Comparison of ENCODE assay signal across 8 cellular contexts in genomic region chr1:151611832-151612505, GRCh38. TPM values are rescaled to one million over a fixed set of nuclear protein-coding genes. Genes with fewer than 3 reads are reported as not detected.
DNase-seq lines count a peak whose midpoint lies in the region; ATAC-seq, FAIRE-seq and TF ChIP-seq lines count a peak whose summit lies in the region.

SNX27 (plus strand) TSS chr1:151612050; CDS start chr1:151612202, 152 bp downstream.

- H3K27me3 ChIP-seq in parathyroid adenoma (ENCODE audit: control insufficient read depth, insufficient read depth, low read length) (no peaks in the 10 kb centered on the region), tibial artery (peaks cover 0 to 4% of the 10 kb centered on the region in 2 donors)

- peak within 1 kb of the TSS; percentile 89 for H2AFZ ChIP-seq in parathyroid adenoma

- ATAC-seq in HG02798 (IDR thresholded peaks at IDR 0.05; ENCODE audit: poor library complexity, unreplicated experiment) (peak; percentile 94), Right ventricle myocardium inferior (peak; percentile 97)

- H3K27ac ChIP-seq in parathyroid adenoma = peak within 1 kb of the TSS; percentile 85
- peak within 1 kb of the TSS; percentile 97 to 98 for H3K27ac ChIP-seq in tibial artery

- TF ChIP-seq CTCF in parathyroid adenoma (IDR thresholded peaks at IDR 0.05) (no peak), tibial artery (IDR thresholded peaks at IDR 0.05) (no peak)

- H3K4me1 ChIP-seq in parathyroid adenoma (peaks cover 5% of the 10 kb centered on the region), tibial artery (peaks cover 0 to 40% (median 7%) of the 10 kb centered on the region in 4 donors)

- DNase-seq in GM12891 (ENCODE audit: insufficient read length, low spot score) (peak; percentile 91), NCI-H1436 (lab: John Stamatoyannopoulos, UW) (peak; percentile 88), SW480 (ENCODE audit: low spot score) (peak; percentile 90), Right ventricle myocardium inferior (ENCODE audit: missing footprints) (peak; percentile 95), tibial artery (peak; percentile 95 to 96)
- peak; percentile 81 for DNase-seq in activated naive CD8-positive, alpha-beta T cell treated with anti-CD3 and anti-CD28 coated beads, Interleukin-2, amount 50 U/mL, for 16 hours (ENCODE audit: low read depth, low spot score)

- H3K36me3 ChIP-seq in parathyroid adenoma (ENCODE audit: control insufficient read depth, insufficient read depth, low read length) (no peaks in the 10 kb centered on the region), tibial artery (peaks cover 0 to 6% (median 0%) of the 10 kb centered on the region in 3 donors)

- no peaks in the 10 kb centered on the region for H3K79me2 ChIP-seq in parathyroid adenoma

- peak within 1 kb of the TSS; percentile 94 for H3K4me3 ChIP-seq in parathyroid adenoma (ENCODE audit: low read depth, low read length)
- H3K4me3 ChIP-seq in tibial artery = peak within 1 kb of the TSS; percentile 99

- H3K4me2 ChIP-seq in parathyroid adenoma (ENCODE audit: low read length) = peak within 1 kb of the TSS; percentile 83

- intact Hi-C loops in Right ventricle myocardium inferior (cut with DNase I) = no loop called here
- intact Hi-C loops in tibial artery (cut with DNase I; ENCODE audit: low total_unique reads) = loop anchor here (5.0 kb wide), 1 partner anchor 155 kb away; the partner anchor contains the start of gene POGZ

- H3K9me3 ChIP-seq in parathyroid adenoma (ENCODE audit: control insufficient read depth, low read length) (no peaks in the 10 kb centered on the region), tibial artery (no peaks in the 10 kb centered on the region)

- peak within 1 kb of the TSS; percentile 76 for H3K9ac ChIP-seq in parathyroid adenoma

- peak; percentile 90 for FAIRE-seq in GM12891 (lab: Jason Lieb, UNC)

- TF ChIP-seq POLR2A in GM12891 (IDR thresholded peaks at IDR 0.05; ENCODE audit: low read depth, low read length) = no peak

TF ChIP-seq in GM12891, 5 proteins besides CTCF, POLR2A, EP300 and RAD21:
- TF ChIP-seq PAX5 (IDR thresholded peaks at IDR 0.05; ENCODE audit: insufficient read depth, low read length, severe bottlenecking) (no peak), TAF1 (IDR thresholded peaks at IDR 0.05; ENCODE audit: low read depth, low read length) (no peak), POU2F2 (IDR thresholded peaks at IDR 0.05; ENCODE audit: low read depth, low read length) (no peak), POLR2AphosphoS5 (IDR thresholded peaks at IDR 0.05; ENCODE audit: low read depth, low read length) (no peak), SPI1 (IDR thresholded peaks at IDR 0.05; ENCODE audit: low read depth, low read length) (no peak)
TF ChIP-seq in GM12891: peak in this region for 0.

RNA-seq across cellular contexts. Expression of gene SNX27, which starts in this region (rescaled TPM):
- polyA plus RNA-seq in GM12891 (2012; ENCODE audit: low read depth, missing spikeins) = 2.6 TPM
- 30.6 TPM for total RNA-seq in Right ventricle myocardium inferior

Comparison
In these comparisons a context has a peak if more than half of its experiments do, and no peak if none do; other contexts are left out.
1. Peak in every context shown above with its lines: DNase-seq, ATAC-seq, H3K4me3 ChIP-seq and H3K27ac ChIP-seq.